ENCODE assay signal across 1 cellular context in the genomic region with DNA sequence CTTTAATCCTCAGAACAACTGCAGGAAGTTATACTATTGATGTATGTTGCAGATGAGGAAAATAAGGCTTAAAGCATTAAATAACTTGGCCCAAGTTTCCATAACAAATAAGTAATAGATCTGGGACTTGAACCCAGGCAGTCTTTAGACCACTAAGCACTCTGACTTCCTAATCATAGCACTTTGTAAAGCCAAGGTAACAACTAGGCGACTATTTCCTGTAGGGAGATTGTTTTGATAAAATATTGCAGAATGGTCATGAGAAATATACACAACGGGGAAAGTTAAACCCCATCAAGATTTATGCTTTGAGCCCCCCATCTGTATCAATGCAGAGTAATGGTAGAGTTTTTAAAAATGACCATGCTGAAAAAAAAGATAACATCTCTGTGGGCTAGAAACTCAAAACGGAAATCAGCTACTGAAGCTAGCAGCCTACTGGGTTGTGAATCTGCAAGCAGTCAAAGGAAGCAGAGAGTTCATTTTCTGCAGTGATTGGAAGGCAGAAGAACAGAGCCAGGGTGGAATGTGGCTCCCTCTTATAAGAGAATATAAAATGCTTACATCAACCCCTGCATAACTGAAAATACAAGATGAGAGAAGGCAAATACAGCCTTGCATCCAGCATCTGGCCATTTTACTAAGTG.
TF ChIP-seq lines count a peak whose summit lies in the region.

No MANE protein-coding gene starts in this region.

TF ChIP-seq in K562, 482 proteins besides CTCF, POLR2A, EP300 and RAD21 (continued from another document):
- TF ChIP-seq, protein P1, sequence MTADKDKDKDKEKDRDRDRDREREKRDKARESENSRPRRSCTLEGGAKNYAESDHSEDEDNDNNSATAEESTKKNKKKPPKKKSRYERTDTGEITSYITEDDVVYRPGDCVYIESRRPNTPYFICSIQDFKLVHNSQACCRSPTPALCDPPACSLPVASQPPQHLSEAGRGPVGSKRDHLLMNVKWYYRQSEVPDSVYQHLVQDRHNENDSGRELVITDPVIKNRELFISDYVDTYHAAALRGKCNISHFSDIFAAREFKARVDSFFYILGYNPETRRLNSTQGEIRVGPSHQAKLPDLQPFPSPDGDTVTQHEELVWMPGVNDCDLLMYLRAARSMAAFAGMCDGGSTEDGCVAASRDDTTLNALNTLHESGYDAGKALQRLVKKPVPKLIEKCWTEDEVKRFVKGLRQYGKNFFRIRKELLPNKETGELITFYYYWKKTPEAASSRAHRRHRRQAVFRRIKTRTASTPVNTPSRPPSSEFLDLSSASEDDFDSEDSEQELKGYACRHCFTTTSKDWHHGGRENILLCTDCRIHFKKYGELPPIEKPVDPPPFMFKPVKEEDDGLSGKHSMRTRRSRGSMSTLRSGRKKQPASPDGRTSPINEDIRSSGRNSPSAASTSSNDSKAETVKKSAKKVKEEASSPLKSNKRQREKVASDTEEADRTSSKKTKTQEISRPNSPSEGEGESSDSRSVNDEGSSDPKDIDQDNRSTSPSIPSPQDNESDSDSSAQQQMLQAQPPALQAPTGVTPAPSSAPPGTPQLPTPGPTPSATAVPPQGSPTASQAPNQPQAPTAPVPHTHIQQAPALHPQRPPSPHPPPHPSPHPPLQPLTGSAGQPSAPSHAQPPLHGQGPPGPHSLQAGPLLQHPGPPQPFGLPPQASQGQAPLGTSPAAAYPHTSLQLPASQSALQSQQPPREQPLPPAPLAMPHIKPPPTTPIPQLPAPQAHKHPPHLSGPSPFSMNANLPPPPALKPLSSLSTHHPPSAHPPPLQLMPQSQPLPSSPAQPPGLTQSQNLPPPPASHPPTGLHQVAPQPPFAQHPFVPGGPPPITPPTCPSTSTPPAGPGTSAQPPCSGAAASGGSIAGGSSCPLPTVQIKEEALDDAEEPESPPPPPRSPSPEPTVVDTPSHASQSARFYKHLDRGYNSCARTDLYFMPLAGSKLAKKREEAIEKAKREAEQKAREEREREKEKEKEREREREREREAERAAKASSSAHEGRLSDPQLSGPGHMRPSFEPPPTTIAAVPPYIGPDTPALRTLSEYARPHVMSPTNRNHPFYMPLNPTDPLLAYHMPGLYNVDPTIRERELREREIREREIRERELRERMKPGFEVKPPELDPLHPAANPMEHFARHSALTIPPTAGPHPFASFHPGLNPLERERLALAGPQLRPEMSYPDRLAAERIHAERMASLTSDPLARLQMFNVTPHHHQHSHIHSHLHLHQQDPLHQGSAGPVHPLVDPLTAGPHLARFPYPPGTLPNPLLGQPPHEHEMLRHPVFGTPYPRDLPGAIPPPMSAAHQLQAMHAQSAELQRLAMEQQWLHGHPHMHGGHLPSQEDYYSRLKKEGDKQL (CRISPR knock-in tag; IDR thresholded peaks at IDR 0.05; ENCODE audit: borderline replicate concordance), result no peak
- TF ChIP-seq GATAD2A (IDR thresholded peaks at IDR 0.05) (no peak), MYC (IDR thresholded peaks at IDR 0.05; ENCODE audit: low read depth, low read length) (no peak), MYC (CRISPR knock-in tag; IDR thresholded peaks at IDR 0.05; ENCODE audit: borderline replicate concordance, low read depth) (no peak), KAT8 (IDR thresholded peaks at IDR 0.05; ENCODE audit: low read depth) (no peak), SMARCE1 (IDR thresholded peaks at IDR 0.05) (no peak), RBM34 (IDR thresholded peaks at IDR 0.05; ENCODE audit: borderline replicate concordance, insufficient read depth, low read length) (no peak), TCF7L2 (IDR thresholded peaks at IDR 0.05; ENCODE audit: low read depth, low read length) (no peak), ZFP36 (IDR thresholded peaks at IDR 0.05; ENCODE audit: low read depth, low read length, partially characterized antibody) (no peak)
- TF ChIP-seq, protein P2, sequence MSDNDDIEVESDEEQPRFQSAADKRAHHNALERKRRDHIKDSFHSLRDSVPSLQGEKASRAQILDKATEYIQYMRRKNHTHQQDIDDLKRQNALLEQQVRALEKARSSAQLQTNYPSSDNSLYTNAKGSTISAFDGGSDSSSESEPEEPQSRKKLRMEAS (CRISPR knock-in tag; IDR thresholded peaks at IDR 0.05), result no peak
- TF ChIP-seq, protein P3, sequence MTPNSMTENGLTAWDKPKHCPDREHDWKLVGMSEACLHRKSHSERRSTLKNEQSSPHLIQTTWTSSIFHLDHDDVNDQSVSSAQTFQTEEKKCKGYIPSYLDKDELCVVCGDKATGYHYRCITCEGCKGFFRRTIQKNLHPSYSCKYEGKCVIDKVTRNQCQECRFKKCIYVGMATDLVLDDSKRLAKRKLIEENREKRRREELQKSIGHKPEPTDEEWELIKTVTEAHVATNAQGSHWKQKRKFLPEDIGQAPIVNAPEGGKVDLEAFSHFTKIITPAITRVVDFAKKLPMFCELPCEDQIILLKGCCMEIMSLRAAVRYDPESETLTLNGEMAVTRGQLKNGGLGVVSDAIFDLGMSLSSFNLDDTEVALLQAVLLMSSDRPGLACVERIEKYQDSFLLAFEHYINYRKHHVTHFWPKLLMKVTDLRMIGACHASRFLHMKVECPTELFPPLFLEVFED (CRISPR knock-in tag; conservative IDR thresholded peaks at IDR 0.05), result no peak
- TF ChIP-seq, protein P4, sequence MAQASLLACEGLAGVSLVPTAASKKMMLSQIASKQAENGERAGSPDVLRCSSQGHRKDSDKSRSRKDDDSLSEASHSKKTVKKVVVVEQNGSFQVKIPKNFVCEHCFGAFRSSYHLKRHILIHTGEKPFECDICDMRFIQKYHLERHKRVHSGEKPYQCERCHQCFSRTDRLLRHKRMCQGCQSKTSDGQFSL (CRISPR knock-in tag; IDR thresholded peaks at IDR 0.05), result no peak
- TF ChIP-seq, protein P4 (tag; IDR thresholded peaks at IDR 0.05), result no peak
- TF ChIP-seq, protein P5, sequence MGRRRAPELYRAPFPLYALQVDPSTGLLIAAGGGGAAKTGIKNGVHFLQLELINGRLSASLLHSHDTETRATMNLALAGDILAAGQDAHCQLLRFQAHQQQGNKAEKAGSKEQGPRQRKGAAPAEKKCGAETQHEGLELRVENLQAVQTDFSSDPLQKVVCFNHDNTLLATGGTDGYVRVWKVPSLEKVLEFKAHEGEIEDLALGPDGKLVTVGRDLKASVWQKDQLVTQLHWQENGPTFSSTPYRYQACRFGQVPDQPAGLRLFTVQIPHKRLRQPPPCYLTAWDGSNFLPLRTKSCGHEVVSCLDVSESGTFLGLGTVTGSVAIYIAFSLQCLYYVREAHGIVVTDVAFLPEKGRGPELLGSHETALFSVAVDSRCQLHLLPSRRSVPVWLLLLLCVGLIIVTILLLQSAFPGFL (CRISPR knock-in tag; IDR thresholded peaks at IDR 0.05), result no peak
- TF ChIP-seq, protein P6, sequence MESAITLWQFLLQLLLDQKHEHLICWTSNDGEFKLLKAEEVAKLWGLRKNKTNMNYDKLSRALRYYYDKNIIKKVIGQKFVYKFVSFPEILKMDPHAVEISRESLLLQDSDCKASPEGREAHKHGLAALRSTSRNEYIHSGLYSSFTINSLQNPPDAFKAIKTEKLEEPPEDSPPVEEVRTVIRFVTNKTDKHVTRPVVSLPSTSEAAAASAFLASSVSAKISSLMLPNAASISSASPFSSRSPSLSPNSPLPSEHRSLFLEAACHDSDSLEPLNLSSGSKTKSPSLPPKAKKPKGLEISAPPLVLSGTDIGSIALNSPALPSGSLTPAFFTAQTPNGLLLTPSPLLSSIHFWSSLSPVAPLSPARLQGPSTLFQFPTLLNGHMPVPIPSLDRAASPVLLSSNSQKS (CRISPR knock-in tag; IDR thresholded peaks at IDR 0.05), result no peak
